In the genomic region with DNA sequence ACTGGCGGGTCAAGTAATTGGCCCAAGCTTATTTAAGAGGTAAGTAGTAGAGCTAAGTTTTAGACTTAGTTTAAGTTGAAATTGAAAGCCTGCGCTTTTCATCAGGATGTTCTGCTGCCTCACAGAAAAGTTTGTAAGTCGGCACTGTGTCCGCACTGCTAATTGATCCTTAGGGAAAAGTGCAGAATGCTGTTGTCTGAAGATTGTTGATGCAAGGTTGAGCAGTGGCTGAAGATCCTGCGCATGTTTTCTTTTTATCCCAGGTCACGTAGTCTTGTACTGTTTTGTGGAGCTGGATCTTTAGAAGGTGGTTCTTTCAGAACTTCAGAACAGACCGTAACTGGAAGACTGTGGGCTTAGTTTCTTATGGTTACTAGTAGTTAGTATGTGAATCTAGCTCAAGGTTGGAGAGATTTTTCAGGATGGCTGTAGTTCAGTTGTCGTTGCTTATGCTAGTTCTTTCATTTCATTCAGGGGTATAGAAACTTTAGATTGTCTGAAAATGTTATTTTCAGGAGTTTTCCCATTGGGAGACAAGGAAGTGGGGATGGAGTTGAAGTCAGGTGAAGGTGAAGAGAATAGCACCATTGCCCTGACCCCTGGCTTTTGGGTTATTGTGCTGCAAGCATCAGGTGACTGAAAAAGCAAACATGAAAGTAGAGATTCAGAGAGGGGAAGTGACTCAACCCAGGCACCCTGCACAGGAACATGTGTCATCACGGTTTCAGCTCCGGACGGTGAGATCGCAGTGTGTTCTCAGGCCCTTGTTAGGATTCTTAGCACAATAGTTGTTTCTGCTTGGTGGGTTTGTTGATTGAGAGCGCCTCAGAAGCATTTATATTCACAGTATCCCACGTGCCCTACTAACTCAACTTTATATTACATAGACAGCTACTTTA, we compare ENCODE assay signal across 8 cellular contexts. TPM values are rescaled to one million over a fixed set of nuclear protein-coding genes. Genes with fewer than 3 reads are reported as not detected.
DNase-seq lines count a peak whose midpoint lies in the region; ATAC-seq, FAIRE-seq and TF ChIP-seq lines count a peak whose summit lies in the region.

No MANE protein-coding gene starts in this region.

- H3K79me2 ChIP-seq in KMS-11 (ENCODE audit: insufficient read depth, low read depth): peaks cover 23% of the 10 kb centered on the region; the same call in 1 of the 2 replicates

- H3K27ac ChIP-seq in KMS-11: no peak overlapping the region; the same call in 1 of the 2 replicates
- peak overlapping the region; percentile 12 for H3K27ac ChIP-seq in lower lobe of right lung

- H3K27ac Mint-ChIP-seq in WTC11: peak overlapping the region; percentile 64; the same call in 1 of the 2 replicates

- peaks cover 30% of the 10 kb centered on the region for H3K4me1 Mint-ChIP-seq in WTC11

- intact Hi-C loops in lower lobe of right lung (cut with DNase I): no loop called here

- ATAC-seq in WTC11: peak; percentile 73
- peak; percentile 92 to 95 for ATAC-seq in lower lobe of right lung

- peaks cover 3% of the 10 kb centered on the region; the same call in 1 of the 2 replicates for H3K9me3 Mint-ChIP-seq in WTC11

- H3K4me1 ChIP-seq in KMS-11 (ENCODE audit: low read depth, poor library complexity, severe bottlenecking) (peaks cover 40% of the 10 kb centered on the region), lower lobe of right lung (peaks cover 47% of the 10 kb centered on the region)

- H3K9ac ChIP-seq in KMS-11: no peak overlapping the region; the same call in 1 of the 2 replicates

- CTCF ChIA-PET in WTC11 (lab: Charles Lee): interaction anchor here (0.9 to 2.6 kb wide), 2 partner anchors 10 to 82 kb away, joined by 3 to 12 read pairs; no protein-coding TSS in a partner anchor

- H3K27me3 ChIP-seq in GM06990 (replicated peaks; ENCODE audit: control insufficient read depth, insufficient read depth, low read length): no peaks in the 10 kb centered on the region
- H3K27me3 ChIP-seq in KMS-11 (ENCODE audit: insufficient read depth, low read depth): no peaks in the 10 kb centered on the region
- H3K27me3 ChIP-seq in bronchial epithelial cell (ENCODE audit: control insufficient read depth, insufficient read depth, low read length): no peaks in the 10 kb centered on the region
- no peaks in the 10 kb centered on the region for H3K27me3 ChIP-seq in lower lobe of right lung (ENCODE audit: low read depth)

- no peak for TF ChIP-seq POLR2A in H54 (IDR thresholded peaks at IDR 0.05; ENCODE audit: low read depth, low read length)

- H4K20me1 ChIP-seq in KMS-11 (ENCODE audit: insufficient read depth): no peaks in the 10 kb centered on the region

- TF ChIP-seq CTCF in GM06990 (IDR thresholded peaks at IDR 0.05; ENCODE audit: insufficient read depth, low read length, poor library complexity, severe bottlenecking) (peak; percentile 15), KMS-11 (conservative IDR thresholded peaks at IDR 0.05; ENCODE audit: low read depth, low read length) (no peak), WTC11 (IDR thresholded peaks at IDR 0.05) (no peak), bronchial epithelial cell (IDR thresholded peaks at IDR 0.05; ENCODE audit: insufficient read depth, low read length, severe bottlenecking) (peak; percentile 18), lower lobe of right lung (IDR thresholded peaks at IDR 0.05) (no peak)

- H3K4me3 ChIP-seq in GM06990 (replicated peaks; ENCODE audit: low read depth, low read length) (peak overlapping the region; percentile 29; the same call in 1 of the 2 replicates), KMS-11 (IDR thresholded peaks at IDR 0.05; ENCODE audit: insufficient read depth, low read depth, low read length) (no peak overlapping the region), bronchial epithelial cell (ENCODE audit: low read depth, low read length) (no peak overlapping the region), lower lobe of right lung (no peak overlapping the region)

- peak; percentile 90 for FAIRE-seq in H54 (lab: Jason Lieb, UNC)
- FAIRE-seq in bronchial epithelial cell (lab: Jason Lieb, UNC): peak; percentile 87

- H3K36me3 ChIP-seq in GM06990 (ENCODE audit: control insufficient read depth, insufficient read depth, low read length) (no peaks in the 10 kb centered on the region), KMS-11 (ENCODE audit: insufficient read depth) (no peaks in the 10 kb centered on the region), bronchial epithelial cell (ENCODE audit: control insufficient read depth, insufficient read depth, low read length) (no peaks in the 10 kb centered on the region), lower lobe of right lung (no peaks in the 10 kb centered on the region)

- POLR2A ChIA-PET in WTC11 (lab: Charles Lee): no interaction called here

- no peaks in the 10 kb centered on the region for H3K9me3 ChIP-seq in lower lobe of right lung

- no peaks in the 10 kb centered on the region for H3K27me3 Mint-ChIP-seq in WTC11 (ENCODE audit: low read depth)

- H3K4me2 ChIP-seq in KMS-11: peak overlapping the region; percentile 23

- no peak overlapping the region for H2AFZ ChIP-seq in KMS-11 (ENCODE audit: low read depth)

- H3K36me3 Mint-ChIP-seq in WTC11: no peaks in the 10 kb centered on the region

- H3K4me3 Mint-ChIP-seq in WTC11: no peak overlapping the region

- DNase-seq in GM06990 (ENCODE audit: extremely low read depth, insufficient read length) (peak; percentile 72), H54 (ENCODE audit: insufficient read length, low spot score) (peak; percentile 54), WTC11 (ENCODE audit: low spot score) (no peak), bronchial epithelial cell (ENCODE audit: low read depth) (peak; percentile 97), lower lobe of right lung (peak; percentile 61), NCI-H1105 (lab: John Stamatoyannopoulos, UW) (no peak)
- peak; percentile 43 to 56 for DNase-seq in stimulated activated CD8-positive, alpha-beta memory T cell treated with anti-CD3 and anti-CD28 coated beads, Interleukin-2, amount 100 ng/mL, for 1 hour (ENCODE audit: low read depth in 2 of 2)

TF ChIP-seq in WTC11, 78 proteins besides CTCF, POLR2A, EP300 and RAD21:
- no peak for TF ChIP-seq NR2C2 (CRISPR knock-in tag; IDR thresholded peaks at IDR 0.05)
- peak; percentile 82 for TF ChIP-seq GABPB1 (CRISPR knock-in tag; IDR thresholded peaks at IDR 0.05)

RNA-seq across cellular contexts. Expression of a gene that starts 32.8 kb away (rescaled TPM):
- total RNA-seq in WTC11 (2021) (48.3 to 50.3 TPM (median 48.9 TPM) in 3 replicates), bronchial epithelial cell (41.1 and 53.4 TPM in 2 replicates), lower lobe of right lung (443 TPM)

Comparison
In these comparisons a context has a peak if more than half of its experiments do, and no peak if none do; other contexts are left out.
1. DNase-seq: peak in GM06990 (single experiment), H54 (single experiment), bronchial epithelial cell (single experiment), lower lobe of right lung (single experiment) and stimulated activated CD8-positive, alpha-beta memory T cell treated with anti-CD3 and anti-CD28 coated beads, Interleukin-2, amount 100 ng/mL, for 1 hour (2 of 2); none in WTC11 (single experiment) and NCI-H1105 (single experiment).
2. CTCF ChIP-seq: peak in GM06990 (single experiment) and bronchial epithelial cell (single experiment); none in KMS-11 (single experiment), WTC11 (single experiment) and lower lobe of right lung (single experiment).